8 cellular contexts compared by ENCODE assay signal in the genomic region with DNA sequence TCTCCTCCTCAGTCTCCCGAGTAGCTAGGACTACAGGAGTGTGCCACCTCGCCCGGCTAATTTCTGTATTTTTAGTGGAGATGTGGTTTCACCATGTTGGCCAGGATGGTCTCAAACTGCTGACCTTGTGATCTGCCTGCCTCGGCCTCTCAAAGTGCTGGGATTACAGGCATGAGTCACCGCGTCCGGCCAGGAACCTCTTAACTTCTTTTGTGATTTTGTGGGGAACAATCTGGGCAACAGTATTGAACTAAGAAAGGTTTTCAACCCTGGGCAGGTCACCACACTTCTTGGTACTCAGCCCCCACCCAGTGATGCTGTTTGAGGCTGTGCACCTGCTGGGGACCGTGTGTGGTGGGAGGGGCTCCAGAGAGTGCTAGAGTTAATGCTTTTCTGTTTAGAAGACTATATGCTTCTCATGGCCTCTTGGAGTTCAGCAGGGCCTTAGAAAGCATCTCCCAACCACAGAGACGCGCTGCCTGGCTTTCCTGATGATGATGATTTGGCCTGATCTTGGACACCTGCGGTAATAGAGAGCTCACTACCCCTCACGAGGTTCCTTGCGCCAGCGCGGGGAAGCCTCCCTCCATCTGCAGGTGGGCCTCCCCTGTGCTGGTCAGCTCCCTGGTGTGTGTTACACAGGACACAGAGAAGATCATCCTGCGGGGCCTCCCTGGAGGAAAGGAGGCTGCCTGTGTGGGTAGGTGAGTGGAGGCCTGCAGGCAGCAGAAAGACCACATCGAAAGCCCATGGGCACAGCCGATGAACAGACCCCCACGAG. TPM values are rescaled to one million over a fixed set of nuclear protein-coding genes. Genes with fewer than 3 reads are reported as not detected.
DNase-seq lines count a peak whose midpoint lies in the region; ATAC-seq and TF ChIP-seq lines count a peak whose summit lies in the region.

No MANE protein-coding gene starts in this region.

- peak overlapping the region; percentile 78 to 98 (median 97) for H3K27ac Mint-ChIP-seq in brain
- H3K27ac Mint-ChIP-seq in naive thymus-derived CD4-positive, alpha-beta T cell, result peak overlapping the region in 6 of 9 donors; percentile 17 to 79 (median 50)

- H3K27me3 Mint-ChIP-seq in brain, result no peaks in the 10 kb centered on the region
- H3K27me3 Mint-ChIP-seq in naive thymus-derived CD4-positive, alpha-beta T cell, result peaks cover 0 to 27% (median 0%) of the 10 kb centered on the region in 5 donors

- CTCF ChIA-PET in naive thymus-derived CD4-positive, alpha-beta T cell (lab: Charles Lee), result interaction anchor here (1.1 kb wide), 1 partner anchor 255 kb away, joined by 3 read pairs; no protein-coding TSS in a partner anchor

- no peaks in the 10 kb centered on the region for H3K9me3 ChIP-seq in BLaER1 treated with 17β-estradiol and CSF1 and Interleukin-3, amounts not matched to agents 10 nM and 100 nM (replicated peaks in 1 of 11)
- H3K9me3 ChIP-seq in naive thymus-derived CD4-positive, alpha-beta T cell (ENCODE audit: control insufficient read depth in 2 of 3, low read length in 3 of 3), result no peaks in the 10 kb centered on the region

- DNase-seq in HFF-Myc (ENCODE audit: extremely low read depth, low read depth), result no peak
- no peak for DNase-seq in naive thymus-derived CD4-positive, alpha-beta T cell
- no peak for DNase-seq in Right ventricle myocardium superior
- DNase-seq in NCI-H1694 (lab: John Stamatoyannopoulos, UW), result no peak

- no peak overlapping the region for H3K27ac ChIP-seq in BLaER1 treated with 17β-estradiol and CSF1 and Interleukin-3, amounts not matched to agents 10 nM and 100 nM
- H3K27ac ChIP-seq in naive thymus-derived CD4-positive, alpha-beta T cell (ENCODE audit: low read depth, low read length), result no peak overlapping the region

- POLR2A ChIA-PET in naive thymus-derived CD4-positive, alpha-beta T cell (lab: Charles Lee), result interaction anchor here (0.9 to 1.0 kb wide), 2 partner anchors 11 to 16 kb away, joined by 3 read pairs; no protein-coding TSS in a partner anchor

- H3K9me3 Mint-ChIP-seq in brain, result no peaks in the 10 kb centered on the region
- H3K9me3 Mint-ChIP-seq in naive thymus-derived CD4-positive, alpha-beta T cell, result no peaks in the 10 kb centered on the region

- peaks cover 32 to 65% (median 54%) of the 10 kb centered on the region in 10 experiments for H3K4me1 ChIP-seq in BLaER1 treated with 17β-estradiol and CSF1 and Interleukin-3, amounts not matched to agents 10 nM and 100 nM
- H3K4me1 ChIP-seq in naive thymus-derived CD4-positive, alpha-beta T cell (ENCODE audit: control insufficient read depth in 2 of 2, insufficient read depth in 2 of 2, low read length in 2 of 2), result peaks cover 0 to 4% of the 10 kb centered on the region in 2 donors

- H3K4me1 Mint-ChIP-seq in brain, result peaks cover 24% of the 10 kb centered on the region
- peaks cover 5 to 15% (median 9%) of the 10 kb centered on the region in 7 donors for H3K4me1 Mint-ChIP-seq in naive thymus-derived CD4-positive, alpha-beta T cell

- H3K9ac ChIP-seq in BLaER1 treated with 17β-estradiol and CSF1 and Interleukin-3, amounts not matched to agents 10 nM and 100 nM, result peak overlapping the region in 3 of 11 experiments; percentile 92 to 93 (median 92); a peak in 3 of 22 replicates

- no peak for ATAC-seq in naive thymus-derived CD4-positive, alpha-beta T cell
- ATAC-seq in Right ventricle myocardium superior (ENCODE audit: poor library complexity) (no peak), HG03135 (IDR thresholded peaks at IDR 0.05; ENCODE audit: unreplicated experiment) (no peak), HG02610 (IDR thresholded peaks at IDR 0.05; ENCODE audit: unreplicated experiment) (no peak)

- peak overlapping the region; percentile 81 to 99 (median 96); a peak in 21 of 22 replicates for H3K4me2 ChIP-seq in BLaER1 treated with 17β-estradiol and CSF1 and Interleukin-3, amounts not matched to agents 10 nM and 100 nM

- TF ChIP-seq CTCF in HFF-Myc (IDR thresholded peaks at IDR 0.05; ENCODE audit: low read depth, low read length, missing control alignments), result no peak
- TF ChIP-seq CTCF in brain (conservative IDR thresholded peaks at IDR 0.05), result no peak

- H3K4me3 ChIP-seq in BLaER1 treated with 17β-estradiol and CSF1 and Interleukin-3, amounts not matched to agents 10 nM and 100 nM, result peak overlapping the region in 3 of 10 experiments; percentile 58 to 71 (median 66); a peak in 1 of 20 replicates
- peak overlapping the region; percentile 61 for H3K4me3 ChIP-seq in HFF-Myc (replicated peaks; ENCODE audit: low read depth, low read length)
- no peak overlapping the region for H3K4me3 ChIP-seq in naive thymus-derived CD4-positive, alpha-beta T cell (ENCODE audit: low read length)

- peak overlapping the region; percentile 92 to 99 (median 96) for H3K4me3 Mint-ChIP-seq in brain
- H3K4me3 Mint-ChIP-seq in naive thymus-derived CD4-positive, alpha-beta T cell, result peak overlapping the region; percentile 67 to 87 (median 80)

- peaks cover 0 to 10% (median 0%) of the 10 kb centered on the region in 11 experiments; a peak in 2 of 22 replicates for H4K20me1 ChIP-seq in BLaER1 treated with 17β-estradiol and CSF1 and Interleukin-3, amounts not matched to agents 10 nM and 100 nM

- intact Hi-C loops in naive thymus-derived CD4-positive, alpha-beta T cell (cut with micrococcal nuclease), result loop anchor here (2.0 to 10.0 kb wide), 4 partner anchors 55 to 671 kb away; a partner anchor contains a TSS
- intact Hi-C loops in Right ventricle myocardium superior (cut with DNase I), result loop anchor here (5.0 kb wide), 2 partner anchors 48 to 73 kb away; a partner anchor contains a TSS

- no peaks in the 10 kb centered on the region for H3K36me3 Mint-ChIP-seq in brain
- no peaks in the 10 kb centered on the region for H3K36me3 Mint-ChIP-seq in naive thymus-derived CD4-positive, alpha-beta T cell

- H3K27me3 ChIP-seq in BLaER1 treated with 17β-estradiol and CSF1 and Interleukin-3, amounts not matched to agents 10 nM and 100 nM, result peaks cover 0 to 8% (median 0%) of the 10 kb centered on the region in 11 experiments; a peak in 1 of 22 replicates
- H3K27me3 ChIP-seq in naive thymus-derived CD4-positive, alpha-beta T cell (ENCODE audit: control insufficient read depth in 2 of 2, insufficient read depth in 2 of 2, low read length in 2 of 2), result no peaks in the 10 kb centered on the region

- no peaks in the 10 kb centered on the region for H3K36me3 ChIP-seq in BLaER1 treated with 17β-estradiol and CSF1 and Interleukin-3, amounts not matched to agents 10 nM and 100 nM
- H3K36me3 ChIP-seq in naive thymus-derived CD4-positive, alpha-beta T cell (ENCODE audit: control insufficient read depth in 2 of 3, insufficient read depth in 3 of 3, low read length in 3 of 3), result no peaks in the 10 kb centered on the region

RNA-seq across cellular contexts. Expression of a gene that starts 1.2 kb away (rescaled TPM):
- polyA plus RNA-seq in brain (ENCODE audit: insufficient read depth, low read depth, low replicate concordance), result 19.3 TPM
- 1 to 10 TPM; 2.1 to 4.0 (median 2.8) TPM for total RNA-seq in naive thymus-derived CD4-positive, alpha-beta T cell
- polyA plus RNA-seq in naive thymus-derived CD4-positive, alpha-beta T cell, result under 1 TPM; 0.19 to 0.61 TPM
- total RNA-seq in Right ventricle myocardium superior, result 1.1 TPM

RNA-seq across cellular contexts. Expression of a gene that starts 17.5 kb away (rescaled TPM):
- polyA plus RNA-seq in brain (ENCODE audit: insufficient read depth, low read depth, low replicate concordance), result 32.0 TPM
- total RNA-seq in naive thymus-derived CD4-positive, alpha-beta T cell, result 10 to 100 TPM; 57.8 to 88.1 (median 78.1) TPM
- polyA plus RNA-seq in naive thymus-derived CD4-positive, alpha-beta T cell, result 10 to 100 TPM; 17.0 to 38.8 TPM
- total RNA-seq in Right ventricle myocardium superior, result 40.4 TPM

RNA-seq across cellular contexts. Expression of a gene that starts 18.2 kb away (rescaled TPM):
- 80.1 TPM for polyA plus RNA-seq in brain (ENCODE audit: insufficient read depth, low read depth, low replicate concordance)
- total RNA-seq in naive thymus-derived CD4-positive, alpha-beta T cell, result 100 to 1,000 TPM in 1 of 5 experiments, 10 to 100 TPM in 2, 1 to 10 TPM in 2; 2.9 to 138 (median 12.6) TPM
- under 1 TPM; 0.05 to 0.32 TPM for polyA plus RNA-seq in naive thymus-derived CD4-positive, alpha-beta T cell
- total RNA-seq in Right ventricle myocardium superior, result 68.3 TPM

RNA-seq across cellular contexts. Expression of a gene that starts 55.5 kb away (rescaled TPM):
- 19.1 TPM for polyA plus RNA-seq in brain (ENCODE audit: insufficient read depth, low read depth, low replicate concordance)
- total RNA-seq in naive thymus-derived CD4-positive, alpha-beta T cell, result 10 to 100 TPM in 1 of 5 experiments, 1 to 10 TPM in 4; 1.3 to 22.9 (median 4.5) TPM
- under 1 TPM; 0.13 to 0.19 TPM for polyA plus RNA-seq in naive thymus-derived CD4-positive, alpha-beta T cell
- total RNA-seq in Right ventricle myocardium superior, result 8.5 TPM
